Comparison of ENCODE assay signal across 21 cellular contexts in genomic region chr1:211751438-211751837, GRCh38.
DNase-seq lines count a peak whose midpoint lies in the region; ATAC-seq and TF ChIP-seq lines count a peak whose summit lies in the region.
"Had no signal": no experiment of that assay in that cellular context is flagged by ENCODE, and none has a peak within 500 bp of the region (broad histone marks: within the 10 kb centered on the region; RNA-seq: fewer than 3 reads in every experiment).

No MANE protein-coding gene starts in this region.

- TF ChIP-seq CTCF in dorsolateral prefrontal cortex (IDR thresholded peaks at IDR 0.05 in 54 of 56, conservative IDR thresholded peaks at IDR 0.05 in 2 of 56; ENCODE audit: low read depth in 1 of 56, partially characterized antibody in 56 of 56): no peak
- TF ChIP-seq CTCF in progenitor cell of endocrine pancreas (IDR thresholded peaks at IDR 0.05; ENCODE audit: unreplicated experiment): no peak
- no peak for TF ChIP-seq CTCF in esophagus squamous epithelium (IDR thresholded peaks at IDR 0.05)

- no peak for DNase-seq in activated naive CD8-positive, alpha-beta T cell treated with anti-CD3 and anti-CD28 coated beads, Interleukin-2, amount 50 U/mL, for 24 hours
- no peak for DNase-seq in activated naive CD8-positive, alpha-beta T cell treated with anti-CD3 and anti-CD28 coated beads for 36 hours
- DNase-seq in dorsolateral prefrontal cortex: no peak
- DNase-seq in stimulated activated naive CD8-positive, alpha-beta T cell treated with anti-CD3 and anti-CD28 coated beads, Interleukin-15, amount 100 ng/mL, for 72 hours: no peak
- no peak for DNase-seq in progenitor cell of endocrine pancreas (ENCODE audit: low spot score, unreplicated experiment)
- DNase-seq in esophagus squamous epithelium (lab: John Stamatoyannopoulos, UW): no peak
- DNase-seq: ACHN, AML-193, Caco-2, EL, GOT3, KBM-7, MV-4-11, NCI-H1417 treated with DMSO at 0.1 percent for 48 hours, NCI-H1930, NCI-H446, NCI-H748 treated with DMSO at 0.1 percent for 48 hours had no signal

- no peaks in the 10 kb centered on the region for H3K27me3 Mint-ChIP-seq in activated naive CD8-positive, alpha-beta T cell treated with anti-CD3 and anti-CD28 coated beads, Interleukin-2, amount 50 U/mL, for 24 hours
- no peaks in the 10 kb centered on the region for H3K27me3 Mint-ChIP-seq in activated naive CD8-positive, alpha-beta T cell treated with anti-CD3 and anti-CD28 coated beads for 36 hours
- H3K27me3 Mint-ChIP-seq in stimulated activated naive CD8-positive, alpha-beta T cell treated with anti-CD3 and anti-CD28 coated beads, Interleukin-15, amount 100 ng/mL, for 72 hours: no peaks in the 10 kb centered on the region
- H3K27me3 Mint-ChIP-seq in progenitor cell of endocrine pancreas: no peaks in the 10 kb centered on the region

- peaks cover 0 to 43% (median 0%) of the 10 kb centered on the region in 3 donors for H3K36me3 ChIP-seq in esophagus squamous epithelium

- H3K4me1 ChIP-seq in esophagus squamous epithelium: no peaks in the 10 kb centered on the region

- peak; percentile 73 for ATAC-seq in activated naive CD8-positive, alpha-beta T cell treated with anti-CD3 and anti-CD28 coated beads, Interleukin-2, amount 50 U/mL, for 24 hours
- peak; percentile 62 for ATAC-seq in HG02870 (IDR thresholded peaks at IDR 0.05; ENCODE audit: unreplicated experiment)
- peak; percentile 31 for ATAC-seq in stimulated activated naive CD8-positive, alpha-beta T cell treated with anti-CD3 and anti-CD28 coated beads, Interleukin-15, amount 100 ng/mL, for 72 hours
- ATAC-seq: Panc1 had no signal

- H3K27ac ChIP-seq in dorsolateral prefrontal cortex (peak overlapping the region in 48 of 59 donors; percentile 7 to 100 (median 74)), esophagus squamous epithelium (no peak overlapping the region)
- H3K27ac ChIP-seq: HL-60 had no signal

- peaks cover 3% of the 10 kb centered on the region for H3K36me3 Mint-ChIP-seq in activated naive CD8-positive, alpha-beta T cell treated with anti-CD3 and anti-CD28 coated beads, Interleukin-2, amount 50 U/mL, for 24 hours (ENCODE audit: low read depth)
- H3K36me3 Mint-ChIP-seq in activated naive CD8-positive, alpha-beta T cell treated with anti-CD3 and anti-CD28 coated beads for 36 hours: no peaks in the 10 kb centered on the region
- H3K36me3 Mint-ChIP-seq in progenitor cell of endocrine pancreas (ENCODE audit: insufficient read depth): peaks cover 10% of the 10 kb centered on the region

- no peak for TF ChIP-seq POLR2A in esophagus squamous epithelium (IDR thresholded peaks at IDR 0.05)

- H3K4me3 ChIP-seq in dorsolateral prefrontal cortex (no peak overlapping the region), esophagus squamous epithelium (no peak overlapping the region)

- intact Hi-C loops in dorsolateral prefrontal cortex (cut with DNase I) (no loop called here), esophagus squamous epithelium (cut with DNase I) (no loop called here)

- H3K27me3 ChIP-seq in dorsolateral prefrontal cortex (no peaks in the 10 kb centered on the region), esophagus squamous epithelium (no peaks in the 10 kb centered on the region)

- H3K27ac Mint-ChIP-seq in activated naive CD8-positive, alpha-beta T cell treated with anti-CD3 and anti-CD28 coated beads, Interleukin-2, amount 50 U/mL, for 24 hours: no peak overlapping the region
- H3K27ac Mint-ChIP-seq in activated naive CD8-positive, alpha-beta T cell treated with anti-CD3 and anti-CD28 coated beads for 36 hours: no peak overlapping the region
- H3K27ac Mint-ChIP-seq in stimulated activated naive CD8-positive, alpha-beta T cell treated with anti-CD3 and anti-CD28 coated beads, Interleukin-15, amount 100 ng/mL, for 72 hours: no peak overlapping the region
- H3K27ac Mint-ChIP-seq in progenitor cell of endocrine pancreas: no peak overlapping the region
- H3K27ac Mint-ChIP-seq: CD14-positive monocyte had no signal

- H3K9me3 Mint-ChIP-seq in activated naive CD8-positive, alpha-beta T cell treated with anti-CD3 and anti-CD28 coated beads, Interleukin-2, amount 50 U/mL, for 24 hours: no peaks in the 10 kb centered on the region
- no peaks in the 10 kb centered on the region for H3K9me3 Mint-ChIP-seq in activated naive CD8-positive, alpha-beta T cell treated with anti-CD3 and anti-CD28 coated beads for 36 hours
- H3K9me3 Mint-ChIP-seq in stimulated activated naive CD8-positive, alpha-beta T cell treated with anti-CD3 and anti-CD28 coated beads, Interleukin-15, amount 100 ng/mL, for 72 hours: no peaks in the 10 kb centered on the region
- no peaks in the 10 kb centered on the region for H3K9me3 Mint-ChIP-seq in progenitor cell of endocrine pancreas (ENCODE audit: low read depth)
- H3K9me3 Mint-ChIP-seq: CD14-positive monocyte had no signal

- peaks cover 6% of the 10 kb centered on the region for H3K4me1 Mint-ChIP-seq in activated naive CD8-positive, alpha-beta T cell treated with anti-CD3 and anti-CD28 coated beads, Interleukin-2, amount 50 U/mL, for 24 hours
- peaks cover 6% of the 10 kb centered on the region for H3K4me1 Mint-ChIP-seq in activated naive CD8-positive, alpha-beta T cell treated with anti-CD3 and anti-CD28 coated beads for 36 hours
- H3K4me1 Mint-ChIP-seq in stimulated activated naive CD8-positive, alpha-beta T cell treated with anti-CD3 and anti-CD28 coated beads, Interleukin-15, amount 100 ng/mL, for 72 hours: peaks cover 15% of the 10 kb centered on the region
- H3K4me1 Mint-ChIP-seq in progenitor cell of endocrine pancreas (ENCODE audit: low read depth): peaks cover 38% of the 10 kb centered on the region
- H3K4me1 Mint-ChIP-seq: CD14-positive monocyte had no signal

- no peak overlapping the region for H3K4me3 Mint-ChIP-seq in activated naive CD8-positive, alpha-beta T cell treated with anti-CD3 and anti-CD28 coated beads, Interleukin-2, amount 50 U/mL, for 24 hours
- H3K4me3 Mint-ChIP-seq in activated naive CD8-positive, alpha-beta T cell treated with anti-CD3 and anti-CD28 coated beads for 36 hours: no peak overlapping the region
- H3K4me3 Mint-ChIP-seq in stimulated activated naive CD8-positive, alpha-beta T cell treated with anti-CD3 and anti-CD28 coated beads, Interleukin-15, amount 100 ng/mL, for 72 hours: no peak overlapping the region
- no peak overlapping the region for H3K4me3 Mint-ChIP-seq in progenitor cell of endocrine pancreas (ENCODE audit: low read depth)
- H3K4me3 Mint-ChIP-seq: CD14-positive monocyte had no signal

- 79 to 81% methylated on average over 3 of the region's 3 CpGs for WGBS in esophagus squamous epithelium, 2 donors

- H3K9me3 ChIP-seq in esophagus squamous epithelium: no peaks in the 10 kb centered on the region
- H3K9me3 ChIP-seq: Caco-2 had no signal

Comparison
In these comparisons a context has a peak if more than half of its experiments do, and no peak if none do; other contexts are left out.
1. H3K27ac ChIP-seq: peak in dorsolateral prefrontal cortex (48 of 59); none in esophagus squamous epithelium (0 of 4).
2. Peak in every context shown above with its lines, with median percentiles within 50 percentile points of each other: ATAC-seq.